In genomic region chr15:98311566-98312188, GRCh38 we compare ENCODE assay signal across 8 cellular contexts.
DNase-seq lines count a peak whose midpoint lies in the region; ATAC-seq and TF ChIP-seq lines count a peak whose summit lies in the region.

No MANE protein-coding gene starts in this region.

- H3K14ac ChIP-seq in IMR-90 (replicated peaks; ENCODE audit: low read depth, low read length) = no peak overlapping the region

- peak; percentile 23 to 76 (median 41) for DNase-seq in CD4-positive, CD25-positive, alpha-beta regulatory T cell
- DNase-seq in IMR-90 (peak; percentile 66), Panc1 (ENCODE audit: low read depth, low spot score) (peak; percentile 47), fibroblast of villous mesenchyme (ENCODE audit: low read depth) (peak; percentile 79), osteoblast (ENCODE audit: insufficient read length, low spot score, missing footprints) (peak; percentile 88), thoracic aorta (ENCODE audit: low spot score) (peak; percentile 54)
- peak; percentile 66 to 70 for DNase-seq in activated T-cell treated with anti-CD3 and anti-CD28 coated beads, Interleukin-2, amount 50 U/mL, for 72 hours

- H3K9ac ChIP-seq in IMR-90 (ENCODE audit: low read depth, low read length) = no peak overlapping the region

- CTCF ChIA-PET in IMR-90 (lab: Yijun Ruan, JAX) = interaction anchor here (0.6 to 2.0 kb wide), 10 partner anchors 10 to 410 kb away, joined by 3 to 15 read pairs (median 4); no protein-coding TSS in a partner anchor
- CTCF ChIA-PET in Panc1 (lab: Charles Lee) = interaction anchor here (0.7 to 1.4 kb wide), 8 partner anchors 97 to 117 kb away, joined by 3 to 13 read pairs (median 6); no protein-coding TSS in a partner anchor

- H2AK5ac ChIP-seq in IMR-90 (ENCODE audit: low read depth, low read length) = no peak overlapping the region

- H4K5ac ChIP-seq in IMR-90 (ENCODE audit: low read depth, low read length) = no peak overlapping the region

- peaks cover 0 to 2% (median 0%) of the 10 kb centered on the region in 4 donors for H3K4me1 Mint-ChIP-seq in CD4-positive, CD25-positive, alpha-beta regulatory T cell
- no peaks in the 10 kb centered on the region for H3K4me1 Mint-ChIP-seq in activated T-cell treated with anti-CD3 and anti-CD28 coated beads, Interleukin-2, amount 50 U/mL, for 72 hours (ENCODE audit: low read depth)

- H3K27me3 Mint-ChIP-seq in CD4-positive, CD25-positive, alpha-beta regulatory T cell = no peaks in the 10 kb centered on the region
- peaks cover 28% of the 10 kb centered on the region for H3K27me3 Mint-ChIP-seq in activated T-cell treated with anti-CD3 and anti-CD28 coated beads, Interleukin-2, amount 50 U/mL, for 72 hours (ENCODE audit: low read depth)

- no peak for ATAC-seq in CD4-positive, CD25-positive, alpha-beta regulatory T cell (ENCODE audit: low read depth in 2 of 2)
- peak; percentile 68 for ATAC-seq in GM19463 (IDR thresholded peaks at IDR 0.05; ENCODE audit: unreplicated experiment)
- ATAC-seq in IMR-90 (ENCODE audit: low read depth) = peak; percentile 92
- peak; percentile 69; the same call in 1 of the 2 replicates for ATAC-seq in Panc1
- ATAC-seq in activated T-cell treated with anti-CD3 and anti-CD28 coated beads, Interleukin-2, amount 50 U/mL, for 72 hours (replicated peaks in 1 of 2) = no peak
- no peak for ATAC-seq in thoracic aorta (ENCODE audit: insufficient number of reproducible peaks, low FRiP score, low read depth)

- in situ Hi-C loops in IMR-90 (cut with MboI; ENCODE audit: low sequenced_read_pairs) (no loop called here), Panc1 (cut with HindIII; ENCODE audit: low pct_unique_long_range_greater_than_20kb, low sequenced_read_pairs) (no loop called here)

- no peak overlapping the region for H4K8ac ChIP-seq in IMR-90 (ENCODE audit: low read depth in 2 of 2, low read length in 2 of 2)

- H3K4ac ChIP-seq in IMR-90 (ENCODE audit: low read depth, low read length) = no peak overlapping the region

- WGBS in IMR-90 (ENCODE audit: extremely low coverage in 2 of 2, insufficient read length in 1 of 2), 2 experiments = no CpG with 5 or more reads among the region's 8 CpGs

- no peaks in the 10 kb centered on the region for H3K9me3 ChIP-seq in CD4-positive, CD25-positive, alpha-beta regulatory T cell (ENCODE audit: control insufficient read depth in 2 of 2, low read length in 2 of 2)
- no peaks in the 10 kb centered on the region for H3K9me3 ChIP-seq in IMR-90 (ENCODE audit: control insufficient read depth, insufficient read depth, low read length)
- H3K9me3 ChIP-seq in Panc1 (ENCODE audit: control insufficient read depth, insufficient read depth, low read depth, low read length) = peaks cover 5% of the 10 kb centered on the region; the same call in 1 of the 2 replicates
- H3K9me3 ChIP-seq in osteoblast (ENCODE audit: low read depth, low read length) = no peaks in the 10 kb centered on the region
- H3K9me3 ChIP-seq in thoracic aorta = no peaks in the 10 kb centered on the region

- H3K56ac ChIP-seq in IMR-90 (ENCODE audit: extremely low read depth, insufficient read depth, low read length) = no peak overlapping the region

- no peak overlapping the region for H3K4me3 Mint-ChIP-seq in CD4-positive, CD25-positive, alpha-beta regulatory T cell
- no peak overlapping the region for H3K4me3 Mint-ChIP-seq in activated T-cell treated with anti-CD3 and anti-CD28 coated beads, Interleukin-2, amount 50 U/mL, for 72 hours

- no peak overlapping the region for H3K4me2 ChIP-seq in IMR-90 (ENCODE audit: low read depth, low read length)
- H3K4me2 ChIP-seq in osteoblast (ENCODE audit: insufficient read depth, low read length) = peak overlapping the region; percentile 37

- H3K9me3 Mint-ChIP-seq in CD4-positive, CD25-positive, alpha-beta regulatory T cell = peaks cover 0 to 6% (median 1%) of the 10 kb centered on the region in 7 donors
- H3K9me3 Mint-ChIP-seq in activated T-cell treated with anti-CD3 and anti-CD28 coated beads, Interleukin-2, amount 50 U/mL, for 72 hours = no peaks in the 10 kb centered on the region

- H3K27me3 ChIP-seq in CD4-positive, CD25-positive, alpha-beta regulatory T cell (ENCODE audit: control insufficient read depth, insufficient read depth, low read length) = no peaks in the 10 kb centered on the region
- no peaks in the 10 kb centered on the region for H3K27me3 ChIP-seq in IMR-90 (ENCODE audit: control insufficient read depth, insufficient read depth, low read length)
- peaks cover 4% of the 10 kb centered on the region; the same call in 1 of the 2 replicates for H3K27me3 ChIP-seq in Panc1 (ENCODE audit: control insufficient read depth, insufficient read depth, low read length)
- H3K27me3 ChIP-seq in osteoblast (ENCODE audit: insufficient read depth, low read length) = no peaks in the 10 kb centered on the region
- no peaks in the 10 kb centered on the region for H3K27me3 ChIP-seq in thoracic aorta (replicated peaks; ENCODE audit: insufficient read depth)

- peak; percentile 45 for TF ChIP-seq RAD21 in IMR-90 (IDR thresholded peaks at IDR 0.05; ENCODE audit: low read length)

- H2BK20ac ChIP-seq in IMR-90 (ENCODE audit: low read depth, low read length) = no peak overlapping the region

- no peak overlapping the region for H2BK5ac ChIP-seq in IMR-90 (ENCODE audit: low read depth, low read length, poor library complexity, severe bottlenecking)

- no peak overlapping the region for H4K91ac ChIP-seq in IMR-90 (ENCODE audit: insufficient read depth, low read depth, low read length)

- no peaks in the 10 kb centered on the region for H3K36me3 Mint-ChIP-seq in CD4-positive, CD25-positive, alpha-beta regulatory T cell
- no peaks in the 10 kb centered on the region for H3K36me3 Mint-ChIP-seq in activated T-cell treated with anti-CD3 and anti-CD28 coated beads, Interleukin-2, amount 50 U/mL, for 72 hours (ENCODE audit: insufficient read depth in 2 of 2)

- no peak overlapping the region for H3K23ac ChIP-seq in IMR-90 (ENCODE audit: low read depth, low read length)

- H3K4me3 ChIP-seq in CD4-positive, CD25-positive, alpha-beta regulatory T cell (ENCODE audit: low read depth, low read length) = no peak overlapping the region
- no peak overlapping the region for H3K4me3 ChIP-seq in IMR-90 (ENCODE audit: insufficient read depth, low read depth, low read length)
- H3K4me3 ChIP-seq in Panc1 (ENCODE audit: low read depth in 2 of 2, low read length in 2 of 2) = no peak overlapping the region
- no peak overlapping the region for H3K4me3 ChIP-seq in fibroblast of villous mesenchyme (ENCODE audit: low read depth, low read length)
- no peak overlapping the region for H3K4me3 ChIP-seq in osteoblast (ENCODE audit: insufficient read depth, low read length)
- peak overlapping the region; percentile 9 for H3K4me3 ChIP-seq in thoracic aorta

- peak; percentile 75 for TF ChIP-seq CTCF in IMR-90 (conservative IDR thresholded peaks at IDR 0.05; ENCODE audit: low read depth, low read length)
- TF ChIP-seq CTCF in Panc1 (IDR thresholded peaks at IDR 0.05) = peak; percentile 84
- TF ChIP-seq CTCF in fibroblast of villous mesenchyme (IDR thresholded peaks at IDR 0.05; ENCODE audit: insufficient read depth, low read depth, low read length) = peak; percentile 74
- TF ChIP-seq CTCF in osteoblast (IDR thresholded peaks at IDR 0.05; ENCODE audit: extremely low read depth, low read depth, low read length) = peak; percentile 82
- TF ChIP-seq CTCF in thoracic aorta (IDR thresholded peaks at IDR 0.05) = peak; percentile 75

- H3K79me1 ChIP-seq in IMR-90 (ENCODE audit: low read depth in 1 of 2, low read length in 2 of 2) = no peaks in the 10 kb centered on the region

- H4K20me1 ChIP-seq in IMR-90 (ENCODE audit: insufficient read depth, low read length) (no peaks in the 10 kb centered on the region), osteoblast (ENCODE audit: insufficient read depth, low read length) (no peaks in the 10 kb centered on the region)

- no peaks in the 10 kb centered on the region for H3K36me3 ChIP-seq in CD4-positive, CD25-positive, alpha-beta regulatory T cell (ENCODE audit: control insufficient read depth, insufficient read depth, low read length)
- no peaks in the 10 kb centered on the region for H3K36me3 ChIP-seq in IMR-90 (ENCODE audit: control insufficient read depth, insufficient read depth, low read length)
- no peaks in the 10 kb centered on the region for H3K36me3 ChIP-seq in Panc1 (ENCODE audit: control insufficient read depth, insufficient read depth, low read length)
- no peaks in the 10 kb centered on the region for H3K36me3 ChIP-seq in osteoblast (ENCODE audit: insufficient read depth, low read length)
- H3K36me3 ChIP-seq in thoracic aorta = no peaks in the 10 kb centered on the region

- no peak overlapping the region for H2BK120ac ChIP-seq in IMR-90 (ENCODE audit: low read depth, low read length)

- TF ChIP-seq POLR2A in IMR-90 (IDR thresholded peaks at IDR 0.05; ENCODE audit: low read depth, low read length) = no peak

- dilution Hi-C loops in IMR-90 (cut with HindIII; ENCODE audit: low sequenced_read_pairs, unreplicated experiment) = no loop called here

- H3K4me1 ChIP-seq in CD4-positive, CD25-positive, alpha-beta regulatory T cell (ENCODE audit: control insufficient read depth, insufficient read depth, low read length, poor library complexity, severe bottlenecking) = no peaks in the 10 kb centered on the region
- H3K4me1 ChIP-seq in IMR-90 (ENCODE audit: control insufficient read depth, insufficient read depth, low read length) (no peaks in the 10 kb centered on the region), Panc1 (ENCODE audit: control insufficient read depth, insufficient read depth, low read length) (no peaks in the 10 kb centered on the region), osteoblast (ENCODE audit: insufficient read depth, low read length) (no peaks in the 10 kb centered on the region), thoracic aorta (ENCODE audit: control insufficient read depth in 1 of 2, low read depth in 2 of 2) (no peaks in the 10 kb centered on the region)

- H2AFZ ChIP-seq in IMR-90 (replicated peaks; ENCODE audit: low read length, poor library complexity) = no peak overlapping the region
- peak overlapping the region; percentile 27 for H2AFZ ChIP-seq in osteoblast (ENCODE audit: low read length)

- H3K79me2 ChIP-seq in osteoblast (ENCODE audit: insufficient read depth, low read length) = no peaks in the 10 kb centered on the region

- no peak overlapping the region for H2AK9ac ChIP-seq in IMR-90 (replicated peaks; ENCODE audit: low read depth, low read length, poor library complexity)

- POLR2A ChIA-PET in IMR-90 (lab: Charles Lee; ENCODE audit: unreplicated experiment) (no interaction called here), Panc1 (lab: Charles Lee) (interaction anchor here (0.6 kb wide), 1 partner anchor 209 kb away, joined by 4 read pairs; no protein-coding TSS in a partner anchor)

- no peaks in the 10 kb centered on the region for H3K9me1 ChIP-seq in IMR-90 (ENCODE audit: insufficient read depth, low read length)

- H3K27ac Mint-ChIP-seq in CD4-positive, CD25-positive, alpha-beta regulatory T cell = no peak overlapping the region
- no peak overlapping the region for H3K27ac Mint-ChIP-seq in activated T-cell treated with anti-CD3 and anti-CD28 coated beads, Interleukin-2, amount 50 U/mL, for 72 hours

- intact Hi-C loops in IMR-90 (cut with micrococcal nuclease) = loop anchor here (1.0 to 2.0 kb wide), 2 partner anchors 110 to 117 kb away; no protein-coding TSS in a partner anchor
- intact Hi-C loops in Panc1 (cut with micrococcal nuclease; ENCODE audit: unreplicated experiment) = loop anchor here (1.0 kb wide), 1 partner anchor 109 kb away; no protein-coding TSS in a partner anchor

- no peak overlapping the region for H3K27ac ChIP-seq in CD4-positive, CD25-positive, alpha-beta regulatory T cell (ENCODE audit: insufficient read depth, low read length, poor library complexity, severe bottlenecking)
- H3K27ac ChIP-seq in IMR-90 (ENCODE audit: insufficient read depth, low read length) (no peak overlapping the region), Panc1 (ENCODE audit: low read length) (no peak overlapping the region), osteoblast (ENCODE audit: low read depth, low read length) (no peak overlapping the region), thoracic aorta (no peak overlapping the region)

- BruUV-seq in IMR-90 (replicated peaks; lab: Mats Ljungman, UMichigan) (no TSS peak), Panc1 (replicated peaks; lab: Mats Ljungman, UMichigan) (no TSS peak)

- H2BK15ac ChIP-seq in IMR-90 (ENCODE audit: low read depth, low read length) = no peak overlapping the region

- H3K18ac ChIP-seq in IMR-90 (ENCODE audit: low read depth, low read length) = no peak overlapping the region

Comparison
In these comparisons a context has a peak if more than half of its experiments do, and no peak if none do; other contexts are left out.
1. ATAC-seq: peak in GM19463 (single experiment), IMR-90 (single experiment) and Panc1 (single experiment); none in CD4-positive, CD25-positive, alpha-beta regulatory T cell (0 of 2), activated T-cell treated with anti-CD3 and anti-CD28 coated beads, Interleukin-2, amount 50 U/mL, for 72 hours (0 of 2) and thoracic aorta (single experiment).
2. Peak in every context shown above with its lines, with median percentiles within 50 percentile points of each other: DNase-seq and CTCF ChIP-seq.